Comparison of ENCODE assay signal across 10 cellular contexts in genomic region chr10:46223064-46223480, GRCh38.
DNase-seq lines count a peak whose midpoint lies in the region; ATAC-seq and TF ChIP-seq lines count a peak whose summit lies in the region.
"Had no signal": no experiment of that assay in that cellular context is flagged by ENCODE, and none has a peak within 500 bp of the region (broad histone marks: within the 10 kb centered on the region; RNA-seq: fewer than 3 reads in every experiment).

No MANE protein-coding gene starts in this region.

- H3K27ac Mint-ChIP-seq in WTC11: no peak overlapping the region
- H3K27ac Mint-ChIP-seq: natural killer cell treated with Interleukin-12 subunit alpha and Interleukin-12 subunit beta and Interleukin-15 and Interleukin-18, amount 100 ng/mL, for 72 hours had no signal

- in situ Hi-C loops in GM13977 (cut with MboI; ENCODE audit: low pct_unique_long_range_greater_than_20kb, low sequenced_read_pairs, unreplicated experiment): no loop called here

- H3K9me3 ChIP-seq in BE2C: peaks cover 9% of the 10 kb centered on the region; the same call in 1 of the 2 replicates

- peaks cover 14% of the 10 kb centered on the region; the same call in 1 of the 2 replicates for H3K9me3 Mint-ChIP-seq in WTC11
- H3K9me3 Mint-ChIP-seq: natural killer cell treated with Interleukin-12 subunit alpha and Interleukin-12 subunit beta and Interleukin-15 and Interleukin-18, amount 100 ng/mL, for 72 hours had no signal

- H3K27me3 Mint-ChIP-seq in WTC11 (ENCODE audit: low read depth): no peaks in the 10 kb centered on the region

- H3K27me3 ChIP-seq in BE2C: no peaks in the 10 kb centered on the region

- no peak overlapping the region for H3K4me3 ChIP-seq in BE2C (ENCODE audit: low read depth, low read length)

- CTCF ChIA-PET in WTC11 (lab: Charles Lee): no interaction called here

- H3K4me1 ChIP-seq in BE2C: peaks cover 9% of the 10 kb centered on the region; the same call in 1 of the 2 replicates

- DNase-seq in BE2C: peak; percentile 75
- no peak for DNase-seq in GM13977 (ENCODE audit: low spot score)
- DNase-seq in WTC11 (ENCODE audit: low spot score): no peak
- peak; percentile 29 for DNase-seq in islet precursor cell
- no peak for DNase-seq in medulla oblongata (ENCODE audit: extremely low spot score)
- DNase-seq in NCI-H146 treated with DMSO at 0.1 percent for 48 hours (lab: John Stamatoyannopoulos, UW; ENCODE audit: unreplicated experiment): no peak
- DNase-seq: NCI-H1436 had no signal

- POLR2A ChIA-PET in WTC11 (lab: Charles Lee): no interaction called here

- TF ChIP-seq CTCF in BE2C (IDR thresholded peaks at IDR 0.05; ENCODE audit: low read depth, low read length) (peak; percentile 80), GM13977 (IDR thresholded peaks at IDR 0.05; ENCODE audit: extremely low read depth, insufficient read depth, missing control alignments) (peak; percentile 33), WTC11 (IDR thresholded peaks at IDR 0.05) (no peak)

- no peak overlapping the region for H3K4me3 Mint-ChIP-seq in WTC11
- H3K4me3 Mint-ChIP-seq: natural killer cell treated with Interleukin-12 subunit alpha and Interleukin-12 subunit beta and Interleukin-15 and Interleukin-18, amount 100 ng/mL, for 72 hours had no signal

- no peaks in the 10 kb centered on the region for H3K36me3 Mint-ChIP-seq in WTC11
- H3K36me3 Mint-ChIP-seq: natural killer cell treated with Interleukin-12 subunit alpha and Interleukin-12 subunit beta and Interleukin-15 and Interleukin-18, amount 100 ng/mL, for 72 hours had no signal

- H3K36me3 ChIP-seq in BE2C: no peaks in the 10 kb centered on the region

- no peaks in the 10 kb centered on the region for H3K4me1 Mint-ChIP-seq in WTC11

- ATAC-seq in WTC11: peak; percentile 49
- ATAC-seq in GM19351 (IDR thresholded peaks at IDR 0.05; ENCODE audit: unreplicated experiment): no peak
- ATAC-seq in HG02763 (IDR thresholded peaks at IDR 0.05; ENCODE audit: unreplicated experiment): no peak
- ATAC-seq: natural killer cell treated with Interleukin-12 subunit alpha and Interleukin-12 subunit beta and Interleukin-15 and Interleukin-18, amount 100 ng/mL, for 72 hours had no signal

TF ChIP-seq in WTC11, 78 proteins besides CTCF, POLR2A, EP300 and RAD21:
- 0 out of 2 replicates have a peak, but pooled peaks have one; percentile 38 for TF ChIP-seq USF1 (CRISPR knock-in tag; IDR thresholded peaks at IDR 0.05)
- no peak for TF ChIP-seq ZNF138 (CRISPR knock-in tag; conservative IDR thresholded peaks at IDR 0.05)
- TF ChIP-seq MAX (CRISPR knock-in tag; IDR thresholded peaks at IDR 0.05): 0 out of 2 replicates have a peak, but pooled peaks have one; percentile 18
- TF ChIP-seq STAT6 (CRISPR knock-in tag; conservative IDR thresholded peaks at IDR 0.05; ENCODE audit: low read depth): no peak
TF ChIP-seq in WTC11: peak in this region for 2.

Comparison
In these comparisons a context has a peak if more than half of its experiments do, and no peak if none do; other contexts are left out.
1. DNase-seq: peak in BE2C (single experiment) and islet precursor cell (single experiment); none in GM13977 (single experiment), WTC11 (single experiment), medulla oblongata (single experiment) and NCI-H146 treated with DMSO at 0.1 percent for 48 hours (single experiment).